ENCODE assay signal across 17 cellular contexts in genomic region chr14:51236314-51236713, GRCh38. TPM values are rescaled to one million over a fixed set of nuclear protein-coding genes. Genes with fewer than 3 reads are reported as not detected.
DNase-seq lines count a peak whose midpoint lies in the region; ATAC-seq and TF ChIP-seq lines count a peak whose summit lies in the region.
"Had no signal": no experiment of that assay in that cellular context is flagged by ENCODE, and none has a peak within 500 bp of the region (broad histone marks: within the 10 kb centered on the region; RNA-seq: fewer than 3 reads in every experiment).

No MANE protein-coding gene starts in this region.

- TF ChIP-seq CTCF in natural killer cell (IDR thresholded peaks at IDR 0.05): no peak

- H3K27me3 Mint-ChIP-seq in natural killer cell (ENCODE audit: low read depth in 2 of 2): peaks cover 0 to 4% of the 10 kb centered on the region in 2 donors
- H3K27me3 Mint-ChIP-seq: activated naive CD8-positive, alpha-beta T cell treated with anti-CD3 and anti-CD28 coated beads, Interleukin-2, amount 10 ng/mL, durations not matched to agents 7 days and 5 days had no signal

- H3K36me3 Mint-ChIP-seq in natural killer cell: no peaks in the 10 kb centered on the region
- H3K36me3 Mint-ChIP-seq: naive B cell had no signal

- intact Hi-C loops in natural killer cell (cut with micrococcal nuclease): no loop called here

- peak; percentile 24 for DNase-seq in stimulated activated CD4-positive, alpha-beta T cell treated with anti-CD3 and anti-CD28 coated beads, Interleukin-1b, Interleukin-23, amount 100 ng/mL, for 48 hours
- no peak for DNase-seq in stimulated activated CD4-positive, alpha-beta T cell treated with anti-CD3 and anti-CD28 coated beads, Interleukin-4, amount 100 ng/mL, for 24 hours
- peak; percentile 44 for DNase-seq in RKO (ENCODE audit: low spot score)
- DNase-seq in fibroblast of peridontal ligament (ENCODE audit: extremely low read depth): peak; percentile 8
- DNase-seq in NCI-H774 (lab: John Stamatoyannopoulos, UW): no peak
- no peak for DNase-seq in natural killer cell
- DNase-seq in NCI-H82 treated with DMSO at 0.1 percent for 48 hours (lab: John Stamatoyannopoulos, UW; ENCODE audit: unreplicated experiment): no peak
- DNase-seq: activated CD8-positive, alpha-beta memory T cell treated with anti-CD3 and anti-CD28 coated beads, Interleukin-2, amount 50 U/mL, for 4 hours; activated naive CD8-positive, alpha-beta T cell treated with anti-CD3 and anti-CD28 coated beads, Interleukin-2, amount 10 ng/mL, durations not matched to agents 7 days and 5 days; hypothalamus; KG1; left ventricle myocardium inferior; naive B cell; NCI-H187 treated with DMSO at 0.1 percent for 48 hours; NCI-H748 treated with DMSO at 0.1 percent for 48 hours; posterior cingulate gyrus had no signal

- H3K27ac Mint-ChIP-seq in natural killer cell: no peak overlapping the region
- H3K27ac Mint-ChIP-seq: activated naive CD8-positive, alpha-beta T cell treated with anti-CD3 and anti-CD28 coated beads, Interleukin-2, amount 10 ng/mL, durations not matched to agents 7 days and 5 days had no signal

- H3K4me3 Mint-ChIP-seq in natural killer cell: no peak overlapping the region
- H3K4me3 Mint-ChIP-seq: activated naive CD8-positive, alpha-beta T cell treated with anti-CD3 and anti-CD28 coated beads, Interleukin-2, amount 10 ng/mL, durations not matched to agents 7 days and 5 days had no signal

- ATAC-seq in natural killer cell: no peak
- no peak for ATAC-seq in HG02623 (IDR thresholded peaks at IDR 0.05; ENCODE audit: unreplicated experiment)

- peaks cover 0 to 5% of the 10 kb centered on the region in 2 donors for H3K4me1 Mint-ChIP-seq in natural killer cell

- no peaks in the 10 kb centered on the region for H3K9me3 Mint-ChIP-seq in natural killer cell
- H3K9me3 Mint-ChIP-seq: activated naive CD8-positive, alpha-beta T cell treated with anti-CD3 and anti-CD28 coated beads, Interleukin-2, amount 10 ng/mL, durations not matched to agents 7 days and 5 days; naive B cell had no signal

RNA-seq across cellular contexts. Expression of gene TMX1, which starts 3.7 kb away (rescaled TPM):
- total RNA-seq in natural killer cell: 10 to 100 TPM; 17.4 to 27.4 (median 25.8) TPM

Comparison
In these comparisons a context has a peak if more than half of its experiments do, and no peak if none do; other contexts are left out.
1. DNase-seq: peak in stimulated activated CD4-positive, alpha-beta T cell treated with anti-CD3 and anti-CD28 coated beads, Interleukin-1b, Interleukin-23, amount 100 ng/mL, for 48 hours (single experiment), RKO (single experiment) and fibroblast of peridontal ligament (single experiment); none in stimulated activated CD4-positive, alpha-beta T cell treated with anti-CD3 and anti-CD28 coated beads, Interleukin-4, amount 100 ng/mL, for 24 hours (single experiment), NCI-H774 (single experiment), natural killer cell (single experiment) and NCI-H82 treated with DMSO at 0.1 percent for 48 hours (single experiment).